Comparison of ENCODE assay signal across 8 cellular contexts in genomic region chr4:183249854-183250253, GRCh38.
A peak's percentile ranks its signal among the peaks of the same experiment; 100 is the strongest.
DNase-seq lines count a peak whose midpoint lies in the region; ATAC-seq and TF ChIP-seq lines count a peak whose summit lies in the region.

No MANE protein-coding gene starts in this region.

- H3K9me3 Mint-ChIP-seq in chondrocyte (ENCODE audit: low read depth), result no peaks in the 10 kb centered on the region

- ATAC-seq in HG03108 (IDR thresholded peaks at IDR 0.05; ENCODE audit: unreplicated experiment), result no peak
- no peak for ATAC-seq in HG03521 (IDR thresholded peaks at IDR 0.05; ENCODE audit: unreplicated experiment)
- ATAC-seq in HG03565 (IDR thresholded peaks at IDR 0.05; ENCODE audit: unreplicated experiment), result no peak

- peaks cover 7% of the 10 kb centered on the region for H3K36me3 Mint-ChIP-seq in chondrocyte (ENCODE audit: low read depth)

- H3K4me3 Mint-ChIP-seq in chondrocyte (ENCODE audit: unreplicated experiment), result no peak overlapping the region

- peak; percentile 53 for DNase-seq in DMS153 (lab: John Stamatoyannopoulos, UW)
- DNase-seq in GM20000 (ENCODE audit: low spot score), result peak; percentile 10
- peak; percentile 6 for DNase-seq in NCI-H2171 treated with DMSO at 0.1 percent for 48 hours (lab: John Stamatoyannopoulos, UW)
- no peak for DNase-seq in chondrocyte (ENCODE audit: low spot score)
- peak; percentile 53 for DNase-seq in myocyte (ENCODE audit: low read depth)

- no peak overlapping the region for H3K27ac Mint-ChIP-seq in chondrocyte (ENCODE audit: unreplicated experiment)

- H3K4me1 Mint-ChIP-seq in chondrocyte (ENCODE audit: low read depth), result peaks cover 3% of the 10 kb centered on the region

- TF ChIP-seq CTCF in GM20000 (IDR thresholded peaks at IDR 0.05; ENCODE audit: extremely low read depth, missing control alignments) (no peak), chondrocyte (IDR thresholded peaks at IDR 0.05) (peak; percentile 84)

- H3K27me3 Mint-ChIP-seq in chondrocyte (ENCODE audit: low read depth), result no peaks in the 10 kb centered on the region
